8 cellular contexts compared by ENCODE assay signal in genomic region chr17:77451271-77451893, GRCh38.
DNase-seq lines count a peak whose midpoint lies in the region; ATAC-seq and TF ChIP-seq lines count a peak whose summit lies in the region.

No MANE protein-coding gene starts in this region.

- TF ChIP-seq POLR2A in adrenal gland (IDR thresholded peaks at IDR 0.05), result no peak

- H3K36me3 ChIP-seq in Caco-2 (ENCODE audit: control insufficient read depth, insufficient read depth, low read length) (no peaks in the 10 kb centered on the region), adrenal gland (replicated peaks in 1 of 2) (no peaks in the 10 kb centered on the region)

- POLR2A ChIA-PET in Caco-2 (lab: Charles Lee), result interaction anchor here (0.6 to 2.5 kb wide), 9 partner anchors 9 to 507 kb away, joined by 3 to 18 read pairs (median 4); partner anchors contain the start of gene TNRC6C

- peak overlapping the region; percentile 77 for H3K4me3 ChIP-seq in Caco-2 (ENCODE audit: low read depth, low read length)
- H3K4me3 ChIP-seq in adrenal gland, result peak overlapping the region in 2 of 4 donors; percentile 17 to 51

- ATAC-seq in HG02870 (IDR thresholded peaks at IDR 0.05; ENCODE audit: unreplicated experiment), result peak; percentile 38
- ATAC-seq in left ventricle myocardium superior, result peak; percentile 75

- intact Hi-C loops in Caco-2 (cut with micrococcal nuclease; ENCODE audit: unreplicated experiment) (no loop called here), adrenal gland (cut with DNase I) (no loop called here), left ventricle myocardium superior (cut with micrococcal nuclease) (no loop called here)

- WGBS in adrenal gland, 4 donors, result 2 to 14% (median 4%) methylated on average over 9 to 42 of the region's 42 CpGs

- no peak for TF ChIP-seq CTCF in Caco-2 (IDR thresholded peaks at IDR 0.05; ENCODE audit: insufficient read depth in 1 of 2, low read depth in 1 of 2, low read length in 1 of 2, severe bottlenecking in 1 of 2, unreplicated experiment in 1 of 2)
- no peak for TF ChIP-seq CTCF in adrenal gland (IDR thresholded peaks at IDR 0.05)

- peaks cover 69% of the 10 kb centered on the region for H3K36me3 Mint-ChIP-seq in Caco-2 (ENCODE audit: insufficient read depth, unreplicated experiment)

- peaks cover 43% of the 10 kb centered on the region for H3K4me1 Mint-ChIP-seq in Caco-2 (ENCODE audit: low read depth, unreplicated experiment)

- no peaks in the 10 kb centered on the region for H3K9me3 ChIP-seq in Caco-2
- no peaks in the 10 kb centered on the region for H3K9me3 ChIP-seq in adrenal gland (replicated peaks in 1 of 3)

- no peaks in the 10 kb centered on the region for H3K27me3 Mint-ChIP-seq in Caco-2 (ENCODE audit: insufficient read depth, unreplicated experiment)

- H3K27ac Mint-ChIP-seq in Caco-2 (ENCODE audit: unreplicated experiment), result peak overlapping the region; percentile 95

- H3K27ac ChIP-seq in adrenal gland, result peak overlapping the region; percentile 51 to 92 (median 77)

- no peaks in the 10 kb centered on the region for H3K9me3 Mint-ChIP-seq in Caco-2 (ENCODE audit: unreplicated experiment)

- H3K4me1 ChIP-seq in Caco-2 (peaks cover 39% of the 10 kb centered on the region), adrenal gland (replicated peaks in 1 of 2) (peaks cover 32 to 86% of the 10 kb centered on the region in 2 donors)

- CTCF ChIA-PET in Caco-2 (lab: Charles Lee), result interaction anchor here (0.8 to 3.9 kb wide), 6 partner anchors 11 to 120 kb away, joined by 3 to 31 read pairs (median 6); no protein-coding TSS in a partner anchor

- H3K27me3 ChIP-seq in Caco-2 (replicated peaks; ENCODE audit: control insufficient read depth, insufficient read depth, low read length) (no peaks in the 10 kb centered on the region), adrenal gland (no peaks in the 10 kb centered on the region)

- peak overlapping the region; percentile 88 for H3K4me3 Mint-ChIP-seq in Caco-2 (ENCODE audit: unreplicated experiment)

- DNase-seq in Caco-2 (peak; percentile 91), SHP77 treated with DMSO at 0.1 percent for 48 hours (lab: John Stamatoyannopoulos, UW) (peak; percentile 35), adrenal gland (peak in 5 of 7 donors; percentile 69 to 76 (median 70)), left ventricle myocardium superior (peak; percentile 83), pons (ENCODE audit: low spot score) (peak; percentile 91), GF-D8 (lab: John Stamatoyannopoulos, UW) (no peak), GDM1 (lab: John Stamatoyannopoulos, UW) (no peak)

- BruUV-seq in Caco-2 (replicated peaks; lab: Mats Ljungman, UMichigan), result no TSS peak

Comparison
In these comparisons a context has a peak if more than half of its experiments do, and no peak if none do; other contexts are left out.
1. DNase-seq: peak in Caco-2 (2 of 2), SHP77 treated with DMSO at 0.1 percent for 48 hours (single experiment), adrenal gland (5 of 7), left ventricle myocardium superior (single experiment) and pons (single experiment); none in GF-D8 (single experiment) and GDM1 (single experiment).